Comparison of ENCODE assay signal across 21 cellular contexts in genomic region chr5:58075907-58076306, GRCh38.
"Had no signal": no experiment of that assay in that cellular context is flagged by ENCODE, and none has a peak within 500 bp of the region (broad histone marks: within the 10 kb centered on the region; RNA-seq: fewer than 3 reads in every experiment).

No MANE protein-coding gene starts in this region.

- H3K9me3 Mint-ChIP-seq: natural killer cell treated with Interleukin-12 subunit alpha and Interleukin-12 subunit beta and Interleukin-15 and Interleukin-18, amount 100 ng/mL, for 72 hours; stimulated activated memory B cell treated with anti-CD40 and anti-IgM and Interleukin-4, amounts not matched to agents 10 μg/mL and 1 μg/mL and 100 μg/mL, for 72 hours; stimulated activated naive CD8-positive, alpha-beta T cell treated with anti-CD3 and anti-CD28 coated beads, Interleukin-15, Interleukin-2, amounts not matched to agents 100 ng/mL and 50 ng/mL, for 24 hours had no signal

- H3K9ac ChIP-seq: parathyroid adenoma had no signal

- ATAC-seq: natural killer cell treated with Interleukin-12 subunit alpha and Interleukin-12 subunit beta and Interleukin-15 and Interleukin-18, amount 100 ng/mL, for 72 hours; right lobe of liver; stimulated activated memory B cell treated with anti-CD40 and anti-IgM and Interleukin-4, amounts not matched to agents 10 μg/mL and 1 μg/mL and 100 μg/mL, for 72 hours; upper lobe of right lung had no signal

- H3K36me3 Mint-ChIP-seq: natural killer cell treated with Interleukin-12 subunit alpha and Interleukin-12 subunit beta and Interleukin-15 and Interleukin-18, amount 100 ng/mL, for 72 hours; stimulated activated memory B cell treated with anti-CD40 and anti-IgM and Interleukin-4, amounts not matched to agents 10 μg/mL and 1 μg/mL and 100 μg/mL, for 72 hours had no signal

- H3K27me3 ChIP-seq: dorsolateral prefrontal cortex, right lobe of liver, tibial artery, upper lobe of right lung, vagina had no signal

- H3K79me2 ChIP-seq: parathyroid adenoma had no signal

- H3K27ac ChIP-seq: dorsolateral prefrontal cortex, parathyroid adenoma, prostate gland, right lobe of liver, tibial artery, upper lobe of right lung, vagina had no signal

- H3K4me3 ChIP-seq: dorsolateral prefrontal cortex, prostate gland, right lobe of liver, tibial artery, upper lobe of right lung, vagina had no signal

- H3K27me3 Mint-ChIP-seq: natural killer cell treated with Interleukin-12 subunit alpha and Interleukin-12 subunit beta and Interleukin-15 and Interleukin-18, amount 100 ng/mL, for 72 hours; stimulated activated memory B cell treated with anti-CD40 and anti-IgM and Interleukin-4, amounts not matched to agents 10 μg/mL and 1 μg/mL and 100 μg/mL, for 72 hours; stimulated activated naive CD8-positive, alpha-beta T cell treated with anti-CD3 and anti-CD28 coated beads, Interleukin-15, Interleukin-2, amounts not matched to agents 100 ng/mL and 50 ng/mL, for 24 hours had no signal

- H3K9me3 ChIP-seq: prostate gland, right lobe of liver, tibial artery, upper lobe of right lung, vagina had no signal

- H3K27ac Mint-ChIP-seq: natural killer cell treated with Interleukin-12 subunit alpha and Interleukin-12 subunit beta and Interleukin-15 and Interleukin-18, amount 100 ng/mL, for 72 hours; stimulated activated memory B cell treated with anti-CD40 and anti-IgM and Interleukin-4, amounts not matched to agents 10 μg/mL and 1 μg/mL and 100 μg/mL, for 72 hours; stimulated activated naive CD8-positive, alpha-beta T cell treated with anti-CD3 and anti-CD28 coated beads, Interleukin-15, Interleukin-2, amounts not matched to agents 100 ng/mL and 50 ng/mL, for 24 hours had no signal

- H3K4me3 Mint-ChIP-seq: natural killer cell treated with Interleukin-12 subunit alpha and Interleukin-12 subunit beta and Interleukin-15 and Interleukin-18, amount 100 ng/mL, for 72 hours; stimulated activated memory B cell treated with anti-CD40 and anti-IgM and Interleukin-4, amounts not matched to agents 10 μg/mL and 1 μg/mL and 100 μg/mL, for 72 hours; stimulated activated naive CD8-positive, alpha-beta T cell treated with anti-CD3 and anti-CD28 coated beads, Interleukin-15, Interleukin-2, amounts not matched to agents 100 ng/mL and 50 ng/mL, for 24 hours had no signal

- H3K4me1 Mint-ChIP-seq: stimulated activated memory B cell treated with anti-CD40 and anti-IgM and Interleukin-4, amounts not matched to agents 10 μg/mL and 1 μg/mL and 100 μg/mL, for 72 hours had no signal

- H3K36me3 ChIP-seq: prostate gland, right lobe of liver, tibial artery, upper lobe of right lung, vagina had no signal

- DNase-seq: cortex of kidney; dorsolateral prefrontal cortex; effector CD8-positive, alpha-beta T cell; foreskin melanocyte; head of caudate nucleus; hypothalamus; kidney glomerular epithelial cell; midbrain; occipital lobe; right lobe of liver; stimulated activated CD4-positive, alpha-beta T cell treated with anti-CD3 and anti-CD28 coated beads, Interleukin-15, amount 100 ng/mL, for 24 hours; stimulated activated CD4-positive, alpha-beta T cell treated with anti-CD3 and anti-CD28 coated beads, Interleukin-1b, Interleukin-23, amount 100 ng/mL, for 48 hours; stimulated activated CD4-positive, alpha-beta T cell treated with anti-CD3 and anti-CD28 coated beads, Interleukin-4, amount 100 ng/mL, for 24 hours; tibial artery; upper lobe of right lung had no signal

- H3K4me1 ChIP-seq: parathyroid adenoma, prostate gland, right lobe of liver, upper lobe of right lung had no signal
